Comparison of ENCODE assay signal across 1 cellular context in the genomic region with DNA sequence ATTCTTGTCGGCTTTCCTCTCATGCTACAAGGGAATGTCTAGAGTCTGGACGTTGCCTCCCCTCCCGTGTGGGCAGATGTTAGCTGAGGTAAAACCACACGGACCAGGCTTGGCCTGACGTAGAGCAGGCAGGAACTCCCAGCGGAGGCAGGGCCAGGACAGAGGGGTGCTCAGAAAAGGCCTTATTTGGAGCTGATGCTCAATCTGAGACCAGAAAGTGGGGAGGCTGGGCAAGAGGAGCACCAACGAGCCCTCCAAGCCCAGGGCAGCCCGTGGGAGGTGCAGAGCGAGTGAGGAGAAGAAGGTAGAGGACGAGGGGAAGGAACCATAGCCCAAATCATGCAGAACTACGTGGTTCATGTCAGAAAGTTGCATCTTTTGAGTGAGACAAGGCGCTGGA.
TF ChIP-seq lines count a peak whose summit lies in the region.

No MANE protein-coding gene starts in this region.

TF ChIP-seq in WTC11, 78 proteins besides CTCF, POLR2A, EP300 and RAD21:
- no peak for TF ChIP-seq ZNF219 (CRISPR knock-in tag; IDR thresholded peaks at IDR 0.05; ENCODE audit: borderline replicate concordance)
- TF ChIP-seq SMAD3 (CRISPR knock-in tag; IDR thresholded peaks at IDR 0.05; ENCODE audit: borderline replicate concordance), result no peak
- TF ChIP-seq PRDM15 (CRISPR knock-in tag; IDR thresholded peaks at IDR 0.05), result no peak
- TF ChIP-seq NFYB (CRISPR knock-in tag; conservative IDR thresholded peaks at IDR 0.05; ENCODE audit: low read depth), result no peak
- no peak for TF ChIP-seq NR2C2 (CRISPR knock-in tag; IDR thresholded peaks at IDR 0.05)
- no peak for TF ChIP-seq JAZF1 (CRISPR knock-in tag; IDR thresholded peaks at IDR 0.05)
- TF ChIP-seq, protein P1, sequence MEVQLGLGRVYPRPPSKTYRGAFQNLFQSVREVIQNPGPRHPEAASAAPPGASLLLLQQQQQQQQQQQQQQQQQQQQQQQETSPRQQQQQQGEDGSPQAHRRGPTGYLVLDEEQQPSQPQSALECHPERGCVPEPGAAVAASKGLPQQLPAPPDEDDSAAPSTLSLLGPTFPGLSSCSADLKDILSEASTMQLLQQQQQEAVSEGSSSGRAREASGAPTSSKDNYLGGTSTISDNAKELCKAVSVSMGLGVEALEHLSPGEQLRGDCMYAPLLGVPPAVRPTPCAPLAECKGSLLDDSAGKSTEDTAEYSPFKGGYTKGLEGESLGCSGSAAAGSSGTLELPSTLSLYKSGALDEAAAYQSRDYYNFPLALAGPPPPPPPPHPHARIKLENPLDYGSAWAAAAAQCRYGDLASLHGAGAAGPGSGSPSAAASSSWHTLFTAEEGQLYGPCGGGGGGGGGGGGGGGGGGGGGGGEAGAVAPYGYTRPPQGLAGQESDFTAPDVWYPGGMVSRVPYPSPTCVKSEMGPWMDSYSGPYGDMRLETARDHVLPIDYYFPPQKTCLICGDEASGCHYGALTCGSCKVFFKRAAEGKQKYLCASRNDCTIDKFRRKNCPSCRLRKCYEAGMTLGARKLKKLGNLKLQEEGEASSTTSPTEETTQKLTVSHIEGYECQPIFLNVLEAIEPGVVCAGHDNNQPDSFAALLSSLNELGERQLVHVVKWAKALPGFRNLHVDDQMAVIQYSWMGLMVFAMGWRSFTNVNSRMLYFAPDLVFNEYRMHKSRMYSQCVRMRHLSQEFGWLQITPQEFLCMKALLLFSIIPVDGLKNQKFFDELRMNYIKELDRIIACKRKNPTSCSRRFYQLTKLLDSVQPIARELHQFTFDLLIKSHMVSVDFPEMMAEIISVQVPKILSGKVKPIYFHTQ (CRISPR knock-in tag; IDR thresholded peaks at IDR 0.05), result no peak
- no peak for TF ChIP-seq ZNF232 (CRISPR knock-in tag; IDR thresholded peaks at IDR 0.05)
- TF ChIP-seq, protein P2, sequence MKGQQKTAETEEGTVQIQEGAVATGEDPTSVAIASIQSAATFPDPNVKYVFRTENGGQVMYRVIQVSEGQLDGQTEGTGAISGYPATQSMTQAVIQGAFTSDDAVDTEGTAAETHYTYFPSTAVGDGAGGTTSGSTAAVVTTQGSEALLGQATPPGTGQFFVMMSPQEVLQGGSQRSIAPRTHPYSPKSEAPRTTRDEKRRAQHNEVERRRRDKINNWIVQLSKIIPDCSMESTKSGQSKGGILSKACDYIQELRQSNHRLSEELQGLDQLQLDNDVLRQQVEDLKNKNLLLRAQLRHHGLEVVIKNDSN (CRISPR knock-in tag; IDR thresholded peaks at IDR 0.05), result no peak
- no peak for TF ChIP-seq ZNF425 (CRISPR knock-in tag; conservative IDR thresholded peaks at IDR 0.05)
- no peak for TF ChIP-seq KAT7 (CRISPR knock-in tag; IDR thresholded peaks at IDR 0.05; ENCODE audit: borderline replicate concordance)
- no peak for TF ChIP-seq ELF4 (CRISPR knock-in tag; IDR thresholded peaks at IDR 0.05; ENCODE audit: low read depth)
- TF ChIP-seq, protein P3, sequence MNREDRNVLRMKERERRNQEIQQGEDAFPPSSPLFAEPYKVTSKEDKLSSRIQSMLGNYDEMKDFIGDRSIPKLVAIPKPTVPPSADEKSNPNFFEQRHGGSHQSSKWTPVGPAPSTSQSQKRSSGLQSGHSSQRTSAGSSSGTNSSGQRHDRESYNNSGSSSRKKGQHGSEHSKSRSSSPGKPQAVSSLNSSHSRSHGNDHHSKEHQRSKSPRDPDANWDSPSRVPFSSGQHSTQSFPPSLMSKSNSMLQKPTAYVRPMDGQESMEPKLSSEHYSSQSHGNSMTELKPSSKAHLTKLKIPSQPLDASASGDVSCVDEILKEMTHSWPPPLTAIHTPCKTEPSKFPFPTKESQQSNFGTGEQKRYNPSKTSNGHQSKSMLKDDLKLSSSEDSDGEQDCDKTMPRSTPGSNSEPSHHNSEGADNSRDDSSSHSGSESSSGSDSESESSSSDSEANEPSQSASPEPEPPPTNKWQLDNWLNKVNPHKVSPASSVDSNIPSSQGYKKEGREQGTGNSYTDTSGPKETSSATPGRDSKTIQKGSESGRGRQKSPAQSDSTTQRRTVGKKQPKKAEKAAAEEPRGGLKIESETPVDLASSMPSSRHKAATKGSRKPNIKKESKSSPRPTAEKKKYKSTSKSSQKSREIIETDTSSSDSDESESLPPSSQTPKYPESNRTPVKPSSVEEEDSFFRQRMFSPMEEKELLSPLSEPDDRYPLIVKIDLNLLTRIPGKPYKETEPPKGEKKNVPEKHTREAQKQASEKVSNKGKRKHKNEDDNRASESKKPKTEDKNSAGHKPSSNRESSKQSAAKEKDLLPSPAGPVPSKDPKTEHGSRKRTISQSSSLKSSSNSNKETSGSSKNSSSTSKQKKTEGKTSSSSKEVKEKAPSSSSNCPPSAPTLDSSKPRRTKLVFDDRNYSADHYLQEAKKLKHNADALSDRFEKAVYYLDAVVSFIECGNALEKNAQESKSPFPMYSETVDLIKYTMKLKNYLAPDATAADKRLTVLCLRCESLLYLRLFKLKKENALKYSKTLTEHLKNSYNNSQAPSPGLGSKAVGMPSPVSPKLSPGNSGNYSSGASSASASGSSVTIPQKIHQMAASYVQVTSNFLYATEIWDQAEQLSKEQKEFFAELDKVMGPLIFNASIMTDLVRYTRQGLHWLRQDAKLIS (CRISPR knock-in tag; IDR thresholded peaks at IDR 0.05; ENCODE audit: borderline replicate concordance), result no peak
- TF ChIP-seq, protein P4, sequence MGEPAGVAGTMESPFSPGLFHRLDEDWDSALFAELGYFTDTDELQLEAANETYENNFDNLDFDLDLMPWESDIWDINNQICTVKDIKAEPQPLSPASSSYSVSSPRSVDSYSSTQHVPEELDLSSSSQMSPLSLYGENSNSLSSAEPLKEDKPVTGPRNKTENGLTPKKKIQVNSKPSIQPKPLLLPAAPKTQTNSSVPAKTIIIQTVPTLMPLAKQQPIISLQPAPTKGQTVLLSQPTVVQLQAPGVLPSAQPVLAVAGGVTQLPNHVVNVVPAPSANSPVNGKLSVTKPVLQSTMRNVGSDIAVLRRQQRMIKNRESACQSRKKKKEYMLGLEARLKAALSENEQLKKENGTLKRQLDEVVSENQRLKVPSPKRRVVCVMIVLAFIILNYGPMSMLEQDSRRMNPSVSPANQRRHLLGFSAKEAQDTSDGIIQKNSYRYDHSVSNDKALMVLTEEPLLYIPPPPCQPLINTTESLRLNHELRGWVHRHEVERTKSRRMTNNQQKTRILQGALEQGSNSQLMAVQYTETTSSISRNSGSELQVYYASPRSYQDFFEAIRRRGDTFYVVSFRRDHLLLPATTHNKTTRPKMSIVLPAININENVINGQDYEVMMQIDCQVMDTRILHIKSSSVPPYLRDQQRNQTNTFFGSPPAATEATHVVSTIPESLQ (CRISPR knock-in tag; IDR thresholded peaks at IDR 0.05), result no peak
